2 cellular contexts compared by ENCODE assay signal in the genomic region with DNA sequence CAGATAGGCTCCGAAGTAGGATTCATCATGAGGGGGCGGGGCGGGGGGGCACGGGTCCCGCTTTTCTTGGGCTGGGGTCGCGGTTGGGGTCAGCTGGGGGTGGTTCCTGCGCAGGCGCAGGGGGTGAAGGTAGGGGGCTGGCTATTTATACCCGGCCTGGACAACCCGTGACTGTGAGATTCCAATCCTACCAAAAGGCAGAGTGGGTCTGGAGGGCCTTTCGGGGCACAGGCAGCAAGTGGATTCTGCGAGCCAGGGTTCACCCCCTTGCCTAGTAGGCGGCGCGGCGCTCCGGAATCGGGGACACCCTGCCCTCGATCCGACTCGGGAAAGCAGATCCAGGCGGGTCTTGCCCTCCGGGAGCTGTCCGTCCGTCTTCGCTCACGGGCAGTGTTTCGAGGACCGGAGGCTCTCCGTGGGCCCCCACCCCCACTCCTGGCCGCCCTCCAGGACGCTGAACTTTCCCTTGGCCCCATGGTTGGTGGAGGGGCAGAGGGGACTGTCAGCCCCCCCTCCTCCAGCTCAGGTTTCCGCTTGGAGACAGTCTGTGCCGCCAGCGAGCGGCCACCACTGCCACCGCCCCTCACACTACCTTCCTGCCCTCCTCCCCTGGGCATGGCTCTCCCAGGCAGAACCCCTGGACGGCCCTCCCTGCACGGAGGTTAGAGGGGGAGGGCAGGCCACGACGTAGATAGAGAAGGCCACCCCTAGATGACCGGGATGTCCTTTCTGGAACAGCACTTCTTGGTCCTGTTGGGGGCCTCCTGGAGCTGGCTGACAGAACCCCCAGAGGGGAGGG.
TF ChIP-seq lines count a peak whose summit lies in the region.

No MANE protein-coding gene starts in this region.

TF ChIP-seq in SK-N-SH, 30 proteins besides CTCF, POLR2A, EP300 and RAD21:
- TF ChIP-seq SMC3 (IDR thresholded peaks at IDR 0.05; ENCODE audit: low read depth, low read length) (no peak), TCF12 (IDR thresholded peaks at IDR 0.05) (no peak), FOXM1 (IDR thresholded peaks at IDR 0.05; ENCODE audit: low read depth) (no peak), MAX (IDR thresholded peaks at IDR 0.05; ENCODE audit: low read depth) (no peak), PBX3 (IDR thresholded peaks at IDR 0.05) (no peak)
- TF ChIP-seq, protein P1, sequence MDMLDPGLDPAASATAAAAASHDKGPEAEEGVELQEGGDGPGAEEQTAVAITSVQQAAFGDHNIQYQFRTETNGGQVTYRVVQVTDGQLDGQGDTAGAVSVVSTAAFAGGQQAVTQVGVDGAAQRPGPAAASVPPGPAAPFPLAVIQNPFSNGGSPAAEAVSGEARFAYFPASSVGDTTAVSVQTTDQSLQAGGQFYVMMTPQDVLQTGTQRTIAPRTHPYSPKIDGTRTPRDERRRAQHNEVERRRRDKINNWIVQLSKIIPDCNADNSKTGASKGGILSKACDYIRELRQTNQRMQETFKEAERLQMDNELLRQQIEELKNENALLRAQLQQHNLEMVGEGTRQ (IDR thresholded peaks at IDR 0.05; ENCODE audit: borderline replicate concordance, low read depth, low read length), result no peak

TF ChIP-seq in SK-N-SH treated with all-trans-retinoic acid at 6 μM for 48 hours, 23 proteins besides CTCF, POLR2A, EP300 and RAD21:
- TF ChIP-seq, protein P2, sequence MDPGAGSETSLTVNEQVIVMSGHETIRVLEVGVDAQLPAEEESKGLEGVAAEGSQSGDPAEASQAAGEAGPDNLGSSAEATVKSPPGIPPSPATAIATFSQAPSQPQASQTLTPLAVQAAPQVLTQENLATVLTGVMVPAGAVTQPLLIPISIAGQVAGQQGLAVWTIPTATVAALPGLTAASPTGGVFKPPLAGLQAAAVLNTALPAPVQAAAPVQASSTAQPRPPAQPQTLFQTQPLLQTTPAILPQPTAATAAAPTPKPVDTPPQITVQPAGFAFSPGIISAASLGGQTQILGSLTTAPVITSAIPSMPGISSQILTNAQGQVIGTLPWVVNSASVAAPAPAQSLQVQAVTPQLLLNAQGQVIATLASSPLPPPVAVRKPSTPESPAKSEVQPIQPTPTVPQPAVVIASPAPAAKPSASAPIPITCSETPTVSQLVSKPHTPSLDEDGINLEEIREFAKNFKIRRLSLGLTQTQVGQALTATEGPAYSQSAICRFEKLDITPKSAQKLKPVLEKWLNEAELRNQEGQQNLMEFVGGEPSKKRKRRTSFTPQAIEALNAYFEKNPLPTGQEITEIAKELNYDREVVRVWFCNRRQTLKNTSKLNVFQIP (CRISPR knock-in tag; IDR thresholded peaks at IDR 0.05; ENCODE audit: borderline replicate concordance, low read depth), result no peak
- TF ChIP-seq OSR1 (CRISPR knock-in tag; IDR thresholded peaks at IDR 0.05) (no peak), ZC3H10 (CRISPR knock-in tag; IDR thresholded peaks at IDR 0.05) (no peak), SNAI2 (CRISPR knock-in tag; IDR thresholded peaks at IDR 0.05) (no peak), TCF4 (CRISPR knock-in tag; IDR thresholded peaks at IDR 0.05; ENCODE audit: borderline replicate concordance) (no peak), TOX (CRISPR knock-in tag; IDR thresholded peaks at IDR 0.05; ENCODE audit: borderline replicate concordance) (no peak), PATZ1 (CRISPR knock-in tag; IDR thresholded peaks at IDR 0.05; ENCODE audit: borderline replicate concordance) (no peak), ZFP30 (CRISPR knock-in tag; IDR thresholded peaks at IDR 0.05) (no peak), ZFP3 (CRISPR knock-in tag; IDR thresholded peaks at IDR 0.05) (no peak), ESRRG (CRISPR knock-in tag; IDR thresholded peaks at IDR 0.05) (no peak), GLIS3 (CRISPR knock-in tag; IDR thresholded peaks at IDR 0.05) (no peak), RARB (CRISPR knock-in tag; IDR thresholded peaks at IDR 0.05) (no peak), ZNF8 (CRISPR knock-in tag; IDR thresholded peaks at IDR 0.05) (no peak)
